Comparison of ENCODE assay signal across 13 cellular contexts in the genomic region with DNA sequence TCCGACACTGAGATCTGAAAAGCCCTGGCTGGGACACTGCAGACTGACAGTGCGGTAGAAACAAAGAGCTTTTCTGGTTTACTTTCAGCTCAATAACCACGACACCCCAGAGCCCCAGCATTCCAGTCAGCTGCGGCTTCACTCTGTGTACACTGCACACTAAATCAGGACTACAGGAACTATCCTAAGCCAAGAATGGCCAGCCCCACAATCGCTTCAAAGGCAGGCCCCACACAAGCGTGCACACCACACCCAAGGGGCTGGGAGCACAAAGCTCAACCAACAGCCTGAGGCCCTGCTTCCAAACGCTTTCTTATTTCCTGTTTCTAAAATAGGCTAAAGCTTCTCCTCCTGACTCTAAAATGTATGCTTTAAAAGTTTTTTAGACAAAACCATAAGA. TPM values are rescaled to one million over a fixed set of nuclear protein-coding genes. Genes with fewer than 3 reads are reported as not detected.
A peak's percentile ranks its signal among the peaks of the same experiment; 100 is the strongest.
DNase-seq lines count a peak whose midpoint lies in the region; ATAC-seq and TF ChIP-seq lines count a peak whose summit lies in the region.
"Had no signal": no experiment of that assay in that cellular context is flagged by ENCODE, and none has a peak within 500 bp of the region (broad histone marks: within the 10 kb centered on the region; RNA-seq: fewer than 3 reads in every experiment).

No MANE protein-coding gene starts in this region.

- intact Hi-C loops in thyroid gland (cut with DNase I): no loop called here

- DNase-seq in T-helper 1 cell: no peak
- peak; percentile 25 for DNase-seq in epidermal melanocyte (ENCODE audit: insufficient read length, low spot score)
- peak; percentile 30 to 52 for DNase-seq in lung microvascular endothelial cell (ENCODE audit: low read depth in 2 of 2)
- DNase-seq in thyroid gland: no peak
- DNase-seq in kidney glomerular epithelial cell (lab: John Stamatoyannopoulos, UW): no peak
- DNase-seq in activated CD4-positive, alpha-beta T cell treated with anti-CD3 and anti-CD28 coated beads, Interleukin-2, amount 50 U/mL, for 48 hours: no peak
- DNase-seq: activated gamma-delta T cell treated with Interleukin-2 at 50 U/mL for 16 hours; naive thymus-derived CD8-positive, alpha-beta T cell; NCI-H524; SIG-M5 had no signal

- no peak for ATAC-seq in HG03457 (IDR thresholded peaks at IDR 0.05; ENCODE audit: unreplicated experiment)
- ATAC-seq: naive thymus-derived CD8-positive, alpha-beta T cell had no signal

- no peaks in the 10 kb centered on the region for H3K9me3 Mint-ChIP-seq in T-helper 1 cell treated with Interleukin-12 subunit alpha and Interleukin-12 subunit beta and Interleukin-4 antibody, amounts not matched to agents 30 μg/mL and 1 μg/mL, for 36 hours
- H3K9me3 Mint-ChIP-seq: naive thymus-derived CD8-positive, alpha-beta T cell had no signal

- no peaks in the 10 kb centered on the region for H3K9me3 ChIP-seq in thyroid gland

- H3K27ac ChIP-seq in thyroid gland: peak overlapping the region in 2 of 3 donors; percentile 18 to 41
- H3K27ac ChIP-seq: 22Rv1 had no signal

- H3K27me3 ChIP-seq in thyroid gland: no peaks in the 10 kb centered on the region

- peak overlapping the region; percentile 64 for H3K27ac Mint-ChIP-seq in T-helper 1 cell treated with Interleukin-12 subunit alpha and Interleukin-12 subunit beta and Interleukin-4 antibody, amounts not matched to agents 30 μg/mL and 1 μg/mL, for 36 hours

- H3K36me3 Mint-ChIP-seq in T-helper 1 cell treated with Interleukin-12 subunit alpha and Interleukin-12 subunit beta and Interleukin-4 antibody, amounts not matched to agents 30 μg/mL and 1 μg/mL, for 36 hours (ENCODE audit: low read depth): peaks cover 41% of the 10 kb centered on the region

- TF ChIP-seq POLR2A in thyroid gland (IDR thresholded peaks at IDR 0.05): no peak

- TF ChIP-seq CTCF in thyroid gland (IDR thresholded peaks at IDR 0.05): no peak

- H3K27me3 Mint-ChIP-seq in T-helper 1 cell treated with Interleukin-12 subunit alpha and Interleukin-12 subunit beta and Interleukin-4 antibody, amounts not matched to agents 30 μg/mL and 1 μg/mL, for 36 hours (ENCODE audit: low read depth): no peaks in the 10 kb centered on the region
- H3K27me3 Mint-ChIP-seq: naive thymus-derived CD8-positive, alpha-beta T cell had no signal

- no peak overlapping the region for H3K4me3 Mint-ChIP-seq in T-helper 1 cell treated with Interleukin-12 subunit alpha and Interleukin-12 subunit beta and Interleukin-4 antibody, amounts not matched to agents 30 μg/mL and 1 μg/mL, for 36 hours
- H3K4me3 Mint-ChIP-seq: naive thymus-derived CD8-positive, alpha-beta T cell had no signal

- peaks cover 7% of the 10 kb centered on the region for H3K4me1 Mint-ChIP-seq in T-helper 1 cell treated with Interleukin-12 subunit alpha and Interleukin-12 subunit beta and Interleukin-4 antibody, amounts not matched to agents 30 μg/mL and 1 μg/mL, for 36 hours (ENCODE audit: low read depth)

- H3K4me3 ChIP-seq in thyroid gland (replicated peaks in 1 of 3): no peak overlapping the region

- H3K4me1 ChIP-seq in thyroid gland: peaks cover 0 to 3% of the 10 kb centered on the region in 2 donors

- WGBS in thyroid gland, 2 donors: 84 to 86% methylated on average over 5 to 7 of the region's 7 CpGs

- H3K36me3 ChIP-seq in thyroid gland: peaks cover 33 to 42% of the 10 kb centered on the region in 2 donors

RNA-seq across cellular contexts. Expression of a gene that starts 28.4 kb away (rescaled TPM):
- total RNA-seq in lung microvascular endothelial cell: 12.6 and 16.5 TPM in 2 replicates
- total RNA-seq in thyroid gland: 10 to 100 TPM; 13.6 to 23.9 (median 15.8) TPM

RNA-seq across cellular contexts. Expression of a gene that starts 48.1 kb away (rescaled TPM):
- 13.5 and 13.7 TPM in 2 replicates for total RNA-seq in lung microvascular endothelial cell
- 10 to 100 TPM; 25.4 to 44.6 (median 35.2) TPM for total RNA-seq in thyroid gland

Comparison
In these comparisons a context has a peak if more than half of its experiments do, and no peak if none do; other contexts are left out.
1. DNase-seq: peak in epidermal melanocyte (single experiment) and lung microvascular endothelial cell (2 of 2); none in T-helper 1 cell (0 of 5), thyroid gland (0 of 2), kidney glomerular epithelial cell (single experiment) and activated CD4-positive, alpha-beta T cell treated with anti-CD3 and anti-CD28 coated beads, Interleukin-2, amount 50 U/mL, for 48 hours (0 of 2).